24 cellular contexts compared by ENCODE assay signal in the genomic region with DNA sequence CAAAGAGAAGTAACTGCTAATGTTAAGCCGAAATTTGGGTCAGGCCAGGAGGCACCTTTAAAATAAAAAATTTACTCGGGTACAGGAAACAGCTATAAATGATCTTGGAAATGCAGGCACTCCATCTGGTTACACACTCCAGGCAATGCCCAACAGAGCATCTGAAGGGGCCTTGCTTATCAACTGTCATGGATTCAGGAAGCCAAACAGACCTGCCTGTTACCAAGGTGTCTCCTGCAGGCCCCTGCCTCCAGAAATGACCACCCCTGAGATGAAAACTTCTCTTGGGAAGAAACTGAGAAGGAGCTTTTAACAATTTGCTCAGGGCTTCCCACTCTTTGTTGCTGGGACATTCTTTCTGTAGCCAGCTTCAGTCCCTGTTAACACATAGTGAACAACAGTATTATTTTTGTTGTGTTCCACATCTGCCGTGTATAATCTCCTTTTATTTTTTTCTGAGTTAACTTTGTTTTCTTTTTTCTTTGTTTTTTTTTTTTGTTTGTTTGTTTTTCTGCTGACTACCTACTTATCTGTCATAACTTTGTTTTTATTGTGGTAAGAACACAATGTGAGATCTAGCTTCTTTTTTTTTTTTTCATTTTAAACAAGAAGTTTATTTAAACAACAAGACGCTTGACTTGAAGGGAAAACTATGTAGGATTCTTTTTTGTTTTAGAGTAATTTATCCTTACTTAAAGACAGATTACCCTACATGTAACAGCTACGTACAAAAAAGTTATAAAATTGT. TPM values are rescaled to one million over a fixed set of nuclear protein-coding genes. Genes with fewer than 3 reads are reported as not detected.
A peak's percentile ranks its signal among the peaks of the same experiment; 100 is the strongest.
DNase-seq lines count a peak whose midpoint lies in the region; ATAC-seq, FAIRE-seq and TF ChIP-seq lines count a peak whose summit lies in the region.
"Had no signal": no experiment of that assay in that cellular context is flagged by ENCODE, and none has a peak within 500 bp of the region (broad histone marks: within the 10 kb centered on the region; RNA-seq: fewer than 3 reads in every experiment).

No MANE protein-coding gene starts in this region.

- peaks cover 0 to 8% (median 0%) of the 10 kb centered on the region in 11 experiments; a peak in 3 of 22 replicates for H3K27me3 ChIP-seq in BLaER1 treated with 17β-estradiol and CSF1 and Interleukin-3, amounts not matched to agents 10 nM and 100 nM
- H3K27me3 ChIP-seq in Panc1 (ENCODE audit: control insufficient read depth, insufficient read depth, low read length) (no peaks in the 10 kb centered on the region), small intestine (ENCODE audit: control insufficient read depth in 2 of 2, insufficient read depth in 2 of 2, low read length in 2 of 2) (no peaks in the 10 kb centered on the region)
- H3K27me3 ChIP-seq: tibial nerve had no signal

- TF ChIP-seq POLR2A in H54 (IDR thresholded peaks at IDR 0.05; ENCODE audit: low read depth, low read length) = no peak

- no peak for TF ChIP-seq CTCF in Panc1 (IDR thresholded peaks at IDR 0.05)

- ATAC-seq in Panc1 = peak; percentile 19; the same call in 1 of the 2 replicates

- H3K9me3 ChIP-seq in BLaER1 treated with 17β-estradiol and CSF1 and Interleukin-3, amounts not matched to agents 10 nM and 100 nM (replicated peaks in 1 of 11) = no peaks in the 10 kb centered on the region
- H3K9me3 ChIP-seq in Panc1 (ENCODE audit: control insufficient read depth, insufficient read depth, low read depth, low read length) (no peaks in the 10 kb centered on the region), small intestine (ENCODE audit: control insufficient read depth, low read depth) (no peaks in the 10 kb centered on the region)
- H3K9me3 ChIP-seq: tibial nerve had no signal

- no TSS peak for BruUV-seq in Panc1 (replicated peaks; lab: Mats Ljungman, UMichigan)

- DNase-seq in Panc1 (ENCODE audit: low read depth, low spot score) (no peak), islet precursor cell (peak; percentile 66), small intestine (no peak), H54 (ENCODE audit: insufficient read length, low spot score) (no peak), EL (no peak)
- no peak for DNase-seq in stimulated activated CD4-positive, alpha-beta T cell treated with anti-CD3 and anti-CD28 coated beads, Interleukin-12 subunit alpha, Interleukin-12 subunit beta, amount 100 ng/mL, for 4 hours
- no peak for DNase-seq in effector CD8-positive, alpha-beta T cell (lab: John Stamatoyannopoulos, UW)
- DNase-seq: activated CD4-positive, alpha-beta memory T cell treated with anti-CD3 and anti-CD28 coated beads for 36 hours; activated naive CD4-positive, alpha-beta T cell treated with anti-CD3 and anti-CD28 coated beads, Interleukin-2, amount 50 U/mL, for 16 hours; activated T-cell treated with anti-CD3 and anti-CD28 coated beads, Interleukin-2, amount 50 U/mL, for 1 hour; COR-L47; H9; KG1; naive B cell; NCI-H1048; NCI-H2029; NCI-H510A; posterior cingulate gyrus had no signal

- H3K9ac ChIP-seq in BLaER1 treated with 17β-estradiol and CSF1 and Interleukin-3, amounts not matched to agents 10 nM and 100 nM = no peak overlapping the region

- POLR2A ChIA-PET in Panc1 (lab: Charles Lee) = interaction anchor here (0.5 to 0.7 kb wide), 7 partner anchors 9 to 668 kb away, joined by 3 to 10 read pairs (median 4); no protein-coding TSS in a partner anchor

- H3K4me3 ChIP-seq in BLaER1 treated with 17β-estradiol and CSF1 and Interleukin-3, amounts not matched to agents 10 nM and 100 nM = no peak overlapping the region
- no peak overlapping the region for H3K4me3 ChIP-seq in Panc1 (ENCODE audit: low read depth in 2 of 2, low read length in 2 of 2)
- no peak overlapping the region for H3K4me3 ChIP-seq in small intestine (ENCODE audit: low read depth in 1 of 2, low read length in 2 of 2)
- H3K4me3 ChIP-seq: tibial nerve had no signal

- H3K36me3 ChIP-seq in BLaER1 treated with 17β-estradiol and CSF1 and Interleukin-3, amounts not matched to agents 10 nM and 100 nM = no peaks in the 10 kb centered on the region
- H3K36me3 ChIP-seq in Panc1 (ENCODE audit: control insufficient read depth, insufficient read depth, low read length) (no peaks in the 10 kb centered on the region), small intestine (ENCODE audit: control insufficient read depth in 2 of 2, insufficient read depth in 2 of 2, low read length in 2 of 2) (no peaks in the 10 kb centered on the region)
- H3K36me3 ChIP-seq: tibial nerve had no signal

- H4K20me1 ChIP-seq in BLaER1 treated with 17β-estradiol and CSF1 and Interleukin-3, amounts not matched to agents 10 nM and 100 nM = peaks cover 0 to 6% (median 0%) of the 10 kb centered on the region in 11 experiments; a peak in 1 of 22 replicates

- 45 to 52% (median 50%) methylated on average over 5 of the region's 5 CpGs for WGBS in small intestine, 3 donors

- intact Hi-C loops in Panc1 (cut with micrococcal nuclease; ENCODE audit: unreplicated experiment) = no loop called here

- CTCF ChIA-PET in Panc1 (lab: Charles Lee) = interaction anchor here (0.6 to 2.4 kb wide), 13 partner anchors 10 to 528 kb away, joined by 3 to 14 read pairs (median 4); partner anchors contain the start of gene TTLL6

- no peak for FAIRE-seq in small intestine (lab: Jason Lieb, UNC)
- no peak for FAIRE-seq in H54 (lab: Jason Lieb, UNC)
- FAIRE-seq: astrocyte, GM19239 had no signal

- in situ Hi-C loops in Panc1 (cut with HindIII; ENCODE audit: low pct_unique_long_range_greater_than_20kb, low sequenced_read_pairs) = no loop called here

- H3K4me2 ChIP-seq in BLaER1 treated with 17β-estradiol and CSF1 and Interleukin-3, amounts not matched to agents 10 nM and 100 nM = peak overlapping the region in 6 of 11 experiments; percentile 8 to 85 (median 48); a peak in 7 of 22 replicates

- H3K27ac ChIP-seq in BLaER1 treated with 17β-estradiol and CSF1 and Interleukin-3, amounts not matched to agents 10 nM and 100 nM = no peak overlapping the region
- H3K27ac ChIP-seq in Panc1 (ENCODE audit: low read length) (peak overlapping the region; percentile 76), small intestine (ENCODE audit: low read depth in 1 of 2, low read length in 1 of 2) (peak overlapping the region; percentile 24 to 47)
- H3K27ac ChIP-seq: HL-60 had no signal

- H3K4me1 ChIP-seq in BLaER1 treated with 17β-estradiol and CSF1 and Interleukin-3, amounts not matched to agents 10 nM and 100 nM = peaks cover 12 to 70% (median 65%) of the 10 kb centered on the region in 10 experiments; a peak in 19 of 20 replicates
- H3K4me1 ChIP-seq in Panc1 (ENCODE audit: control insufficient read depth, insufficient read depth, low read length) (peaks cover 46% of the 10 kb centered on the region), small intestine (ENCODE audit: control insufficient read depth in 2 of 2, insufficient read depth in 1 of 2, low read depth in 1 of 2, low read length in 1 of 2) (peaks cover 11 to 15% of the 10 kb centered on the region in 2 donors)

RNA-seq across cellular contexts. Expression of gene ATP5MC1, which starts 18.7 kb away (rescaled TPM):
- 296 TPM for total RNA-seq in Panc1 (2021; ENCODE audit: unreplicated experiment)
- 413 TPM for polyA plus RNA-seq in Panc1 (2012; ENCODE audit: insufficient read length)
- polyA plus RNA-seq in small intestine = 100 to 1,000 TPM; 376 to 579 (median 500) TPM

RNA-seq across cellular contexts. Expression of gene UBE2Z, which starts 34.3 kb away (rescaled TPM):
- 223 TPM for total RNA-seq in Panc1 (2021; ENCODE audit: unreplicated experiment)
- 149 TPM for polyA plus RNA-seq in Panc1 (2012; ENCODE audit: insufficient read length)
- 10 to 100 TPM; 39.1 to 45.5 (median 41.9) TPM for polyA plus RNA-seq in small intestine

RNA-seq across cellular contexts. Expression of gene CALCOCO2, which starts 43.0 kb away (rescaled TPM):
- 282 TPM for total RNA-seq in Panc1 (2021; ENCODE audit: unreplicated experiment)
- 227 TPM for polyA plus RNA-seq in Panc1 (2012; ENCODE audit: insufficient read length)
- polyA plus RNA-seq in small intestine = 10 to 100 TPM; 72.1 to 88.1 (median 87.4) TPM

RNA-seq across cellular contexts. Expression of gene TTLL6, which starts 56.8 kb away (rescaled TPM):
- 2.5 TPM for total RNA-seq in Panc1 (2021; ENCODE audit: unreplicated experiment)
- polyA plus RNA-seq in Panc1 (2012; ENCODE audit: insufficient read length) = 5.2 TPM
- polyA plus RNA-seq in small intestine = 1 to 10 TPM; 1.6 to 4.2 (median 2.7) TPM
- total RNA-seq: activated CD4-positive, alpha-beta memory T cell treated with anti-CD3 and anti-CD28 coated beads for 36 hours; astrocyte; T-helper 1 cell treated with Interleukin-12 subunit alpha and Interleukin-12 subunit beta and Interleukin-4 antibody, amounts not matched to agents 30 ng/mL and 1 ng/mL, for 36 hours had no signal

Comparison
In these comparisons a context has a peak if more than half of its experiments do, and no peak if none do; other contexts are left out.
1. H3K27ac ChIP-seq: peak in Panc1 (single experiment) and small intestine (2 of 2); none in BLaER1 treated with 17β-estradiol and CSF1 and Interleukin-3, amounts not matched to agents 10 nM and 100 nM (0 of 11).